Comparison of ENCODE assay signal across 22 cellular contexts in genomic region chr6:110683236-110683635, GRCh38.
"Had no signal": no experiment of that assay in that cellular context is flagged by ENCODE, and none has a peak within 500 bp of the region (broad histone marks: within the 10 kb centered on the region; RNA-seq: fewer than 3 reads in every experiment).

No MANE protein-coding gene starts in this region.

- H3K4me3 Mint-ChIP-seq: memory B cell; naive B cell; nephron; stimulated activated naive B cell treated with anti-CD40 and anti-IgM and Interleukin-4, amounts not matched to agents 10 μg/mL and 1 μg/mL and 100 μg/mL, for 72 hours; stimulated activated naive CD8-positive, alpha-beta T cell treated with anti-CD3 and anti-CD28 coated beads, Interleukin-15, amount 100 ng/mL, for 72 hours had no signal

- H3K27ac ChIP-seq: esophagus squamous epithelium, lower lobe of right lung, psoas muscle, thoracic aorta had no signal

- H3K9me3 Mint-ChIP-seq: memory B cell; naive B cell; nephron; stimulated activated naive B cell treated with anti-CD40 and anti-IgM and Interleukin-4, amounts not matched to agents 10 μg/mL and 1 μg/mL and 100 μg/mL, for 72 hours; stimulated activated naive CD8-positive, alpha-beta T cell treated with anti-CD3 and anti-CD28 coated beads, Interleukin-15, amount 100 ng/mL, for 72 hours had no signal

- H3K27me3 Mint-ChIP-seq: memory B cell; naive B cell; stimulated activated naive B cell treated with anti-CD40 and anti-IgM and Interleukin-4, amounts not matched to agents 10 μg/mL and 1 μg/mL and 100 μg/mL, for 72 hours; stimulated activated naive CD8-positive, alpha-beta T cell treated with anti-CD3 and anti-CD28 coated beads, Interleukin-15, amount 100 ng/mL, for 72 hours had no signal

- H3K36me3 Mint-ChIP-seq: naive B cell; stimulated activated naive B cell treated with anti-CD40 and anti-IgM and Interleukin-4, amounts not matched to agents 10 μg/mL and 1 μg/mL and 100 μg/mL, for 72 hours had no signal

- DNase-seq: cerebellar nuclear complex; dermis blood vessel endothelial cell; esophagus squamous epithelium; gastrocnemius medialis; heart right ventricle; islet precursor cell; left ventricle myocardium inferior; lower lobe of right lung; midbrain; naive B cell; occipital lobe; psoas muscle; retina; right lobe of liver; stimulated activated CD4-positive, alpha-beta T cell treated with anti-CD3 and anti-CD28 coated beads, Interleukin-2, amount 100 ng/mL, for 24 hours; stimulated activated CD4-positive, alpha-beta T cell treated with anti-CD3 and anti-CD28 coated beads, Interleukin-4, amount 100 ng/mL, for 4 hours; stimulated activated naive B cell treated with anti-CD40 and anti-IgM and Interleukin-4, amounts not matched to agents 10 μg/mL and 1 μg/mL and 100 μg/mL, for 72 hours; stimulated activated naive CD8-positive, alpha-beta T cell treated with anti-CD3 and anti-CD28 coated beads, Interleukin-15, amount 100 ng/mL, for 72 hours; trophoblast cell had no signal

- H3K9me3 ChIP-seq: esophagus squamous epithelium, gastrocnemius medialis, heart right ventricle, left ventricle myocardium inferior, lower lobe of right lung, psoas muscle, right lobe of liver, thoracic aorta had no signal

- H3K27me3 ChIP-seq: esophagus squamous epithelium, gastrocnemius medialis, heart right ventricle, right lobe of liver had no signal

- H3K4me3 ChIP-seq: esophagus squamous epithelium, gastrocnemius medialis, heart right ventricle, left ventricle myocardium inferior, lower lobe of right lung, psoas muscle, right lobe of liver, thoracic aorta had no signal

- H3K36me3 ChIP-seq: esophagus squamous epithelium, gastrocnemius medialis, heart right ventricle, left ventricle myocardium inferior, lower lobe of right lung, right lobe of liver, thoracic aorta had no signal
